8 cellular contexts compared by ENCODE assay signal in the genomic region with DNA sequence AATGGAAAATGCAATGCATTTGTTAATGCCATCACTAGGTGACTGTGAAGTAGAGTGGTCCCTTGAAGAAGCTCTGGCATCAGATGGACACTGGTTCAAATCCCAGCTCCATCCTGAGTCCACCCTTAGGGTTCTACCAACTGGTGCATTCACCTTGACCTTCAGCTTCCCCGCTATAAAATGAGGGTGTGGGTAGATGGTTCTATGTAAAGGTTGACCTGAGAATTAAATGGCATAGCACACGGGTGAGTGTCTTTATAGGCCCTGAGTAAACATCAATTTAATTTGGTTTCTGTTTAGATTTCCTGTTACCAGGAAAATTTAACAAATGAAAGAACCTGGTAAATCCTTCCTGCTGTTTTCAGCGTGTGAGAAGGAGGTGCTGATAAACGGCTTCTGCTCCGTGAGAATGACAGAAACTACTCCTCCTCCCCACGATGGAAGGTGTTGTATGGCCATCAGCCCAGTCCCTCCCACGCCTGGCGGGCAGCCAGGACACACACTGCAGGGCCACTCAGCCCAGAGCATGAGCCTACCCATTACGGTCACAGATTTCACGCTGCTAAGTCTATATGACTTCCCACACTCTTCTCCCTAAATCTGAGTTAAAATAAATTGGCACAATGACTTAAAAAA.
DNase-seq lines count a peak whose midpoint lies in the region; ATAC-seq and TF ChIP-seq lines count a peak whose summit lies in the region.

No MANE protein-coding gene starts in this region.

- POLR2A ChIA-PET in naive thymus-derived CD8-positive, alpha-beta T cell (lab: Charles Lee), result no interaction called here

- no peak overlapping the region for H3K27ac Mint-ChIP-seq in naive thymus-derived CD8-positive, alpha-beta T cell

- peaks cover 0 to 28% (median 12%) of the 10 kb centered on the region in 5 donors for H3K27me3 Mint-ChIP-seq in naive thymus-derived CD8-positive, alpha-beta T cell

- H3K36me3 Mint-ChIP-seq in naive thymus-derived CD8-positive, alpha-beta T cell, result no peaks in the 10 kb centered on the region

- ATAC-seq in HG02588 (IDR thresholded peaks at IDR 0.05; ENCODE audit: unreplicated experiment) (no peak), GM21367 (IDR thresholded peaks at IDR 0.05; ENCODE audit: unreplicated experiment) (no peak)
- ATAC-seq in naive thymus-derived CD8-positive, alpha-beta T cell, result no peak

- H3K4me3 Mint-ChIP-seq in naive thymus-derived CD8-positive, alpha-beta T cell, result no peak overlapping the region

- H3K36me3 ChIP-seq in rectal smooth muscle tissue (ENCODE audit: control insufficient read depth, insufficient read depth, low read length), result peaks cover 9% of the 10 kb centered on the region

- H3K27ac ChIP-seq in rectal smooth muscle tissue (ENCODE audit: low read depth, low read length), result no peak overlapping the region

- H3K4me1 ChIP-seq in rectal smooth muscle tissue (ENCODE audit: control insufficient read depth, insufficient read depth, low read length), result peaks cover 7% of the 10 kb centered on the region

- no peak overlapping the region for H3K4me3 ChIP-seq in fibroblast of pulmonary artery (replicated peaks; ENCODE audit: low read depth, low read length)
- peak overlapping the region; percentile 5 for H3K4me3 ChIP-seq in rectal smooth muscle tissue (ENCODE audit: low read length)

- no peak overlapping the region for H3K9ac ChIP-seq in rectal smooth muscle tissue (ENCODE audit: low read length)

- no peaks in the 10 kb centered on the region for H3K9me3 Mint-ChIP-seq in naive thymus-derived CD8-positive, alpha-beta T cell

- TF ChIP-seq CTCF in fibroblast of pulmonary artery (IDR thresholded peaks at IDR 0.05; ENCODE audit: low read length, missing control alignments), result no peak

- DNase-seq in HK-2 (ENCODE audit: unreplicated experiment) (peak; percentile 74), fibroblast of pulmonary artery (ENCODE audit: low read depth) (peak; percentile 62)
- DNase-seq in activated naive CD4-positive, alpha-beta T cell treated with anti-CD3 and anti-CD28 coated beads, Interleukin-2, amount 50 U/mL, for 16 hours, result no peak
- no peak for DNase-seq in naive thymus-derived CD8-positive, alpha-beta T cell

- H3K27me3 ChIP-seq in rectal smooth muscle tissue (ENCODE audit: control insufficient read depth, insufficient read depth, low read length), result no peaks in the 10 kb centered on the region

- peaks cover 0 to 3% (median 0%) of the 10 kb centered on the region in 4 donors for H3K4me1 Mint-ChIP-seq in naive thymus-derived CD8-positive, alpha-beta T cell

TF ChIP-seq in PFSK-1, 5 proteins besides CTCF, POLR2A, EP300 and RAD21:
- TF ChIP-seq POLR2AphosphoS5 (IDR thresholded peaks at IDR 0.05; ENCODE audit: low read depth, low read length) (no peak), FOXP2 (optimal IDR thresholded peaks at IDR 0.05; ENCODE audit: borderline replicate concordance, extremely low read depth, extremely low read length, insufficient read depth) (peak; percentile 73)
TF ChIP-seq in PFSK-1: peak in this region for 1.

Comparison
In these comparisons a context has a peak if more than half of its experiments do, and no peak if none do; other contexts are left out.
1. DNase-seq: peak in HK-2 (single experiment) and fibroblast of pulmonary artery (single experiment); none in activated naive CD4-positive, alpha-beta T cell treated with anti-CD3 and anti-CD28 coated beads, Interleukin-2, amount 50 U/mL, for 16 hours (single experiment) and naive thymus-derived CD8-positive, alpha-beta T cell (0 of 10).